20 cellular contexts compared by ENCODE assay signal in genomic region chr1:15068997-15069396, GRCh38.
A peak's percentile ranks its signal among the peaks of the same experiment; 100 is the strongest.
DNase-seq lines count a peak whose midpoint lies in the region; ATAC-seq and TF ChIP-seq lines count a peak whose summit lies in the region.
"Had no signal": no experiment of that assay in that cellular context is flagged by ENCODE, and none has a peak within 500 bp of the region (broad histone marks: within the 10 kb centered on the region; RNA-seq: fewer than 3 reads in every experiment).

No MANE protein-coding gene starts in this region.

- H3K4me1 ChIP-seq in left ventricle myocardium inferior, result no peaks in the 10 kb centered on the region
- H3K4me1 ChIP-seq in lower lobe of right lung, result no peaks in the 10 kb centered on the region
- peaks cover 0 to 45% (median 18%) of the 10 kb centered on the region in 4 donors for H3K4me1 ChIP-seq in tibial artery
- H3K4me1 ChIP-seq in vagina, result no peaks in the 10 kb centered on the region
- no peaks in the 10 kb centered on the region for H3K4me1 ChIP-seq in HAP-1
- H3K4me1 ChIP-seq: BE2C had no signal

- H3K36me3 ChIP-seq in left ventricle myocardium inferior, result peaks cover 7% of the 10 kb centered on the region
- H3K36me3 ChIP-seq in lower lobe of right lung, result peaks cover 23% of the 10 kb centered on the region
- H3K36me3 ChIP-seq in tibial artery, result peaks cover 4 to 30% (median 18%) of the 10 kb centered on the region in 3 donors
- H3K36me3 ChIP-seq in vagina, result peaks cover 0 to 13% of the 10 kb centered on the region in 2 donors
- no peaks in the 10 kb centered on the region for H3K36me3 ChIP-seq in HAP-1 (replicated peaks)
- H3K36me3 ChIP-seq: BE2C had no signal

- intact Hi-C loops in left ventricle myocardium inferior (cut with micrococcal nuclease), result no loop called here
- intact Hi-C loops in left cardiac atrium (cut with DNase I), result no loop called here
- intact Hi-C loops in lower lobe of right lung (cut with DNase I), result no loop called here
- intact Hi-C loops in tibial artery (cut with DNase I; ENCODE audit: low total_unique reads), result no loop called here
- intact Hi-C loops in vagina (cut with DNase I), result no loop called here

- no peaks in the 10 kb centered on the region for H3K27me3 ChIP-seq in left ventricle myocardium inferior (ENCODE audit: low read depth)
- no peaks in the 10 kb centered on the region for H3K27me3 ChIP-seq in lower lobe of right lung (ENCODE audit: low read depth)
- no peaks in the 10 kb centered on the region for H3K27me3 ChIP-seq in tibial artery
- H3K27me3 ChIP-seq in vagina, result no peaks in the 10 kb centered on the region
- H3K27me3 ChIP-seq in HAP-1 (ENCODE audit: low read depth), result no peaks in the 10 kb centered on the region
- H3K27me3 ChIP-seq: BE2C; BLaER1 treated with 17β-estradiol and CSF1 and Interleukin-3, amounts not matched to agents 10 nM and 100 nM had no signal

- no peak for DNase-seq in left ventricle myocardium inferior
- no peak for DNase-seq in left cardiac atrium
- no peak for DNase-seq in lower lobe of right lung
- no peak for DNase-seq in tibial artery
- DNase-seq in vagina (ENCODE audit: extremely low spot score in 2 of 2), result no peak
- DNase-seq in HAP-1 (ENCODE audit: low spot score in 2 of 2), result no peak
- DNase-seq: AML-193; BE2C; CD4-positive, alpha-beta T cell; CD8-positive, alpha-beta memory T cell; DMS 273 treated with DMSO at 0.1 percent for 48 hours; DMS79; EL; GDM1; H9 had no signal

- H3K27ac ChIP-seq in left ventricle myocardium inferior (replicated peaks) (peak overlapping the region; percentile 42), lower lobe of right lung (peak overlapping the region; percentile 36), tibial artery (peak overlapping the region; percentile 82 to 94), vagina (peak overlapping the region; percentile 22)
- H3K27ac ChIP-seq: 22Rv1; BLaER1 treated with 17β-estradiol and CSF1 and Interleukin-3, amounts not matched to agents 10 nM and 100 nM had no signal

- no peak for TF ChIP-seq POLR2A in vagina (IDR thresholded peaks at IDR 0.05)

- H3K9me3 ChIP-seq in left ventricle myocardium inferior (replicated peaks) (no peaks in the 10 kb centered on the region), lower lobe of right lung (no peaks in the 10 kb centered on the region), tibial artery (no peaks in the 10 kb centered on the region), vagina (no peaks in the 10 kb centered on the region), HAP-1 (no peaks in the 10 kb centered on the region)
- H3K9me3 ChIP-seq: BE2C; BLaER1 treated with 17β-estradiol and CSF1 and Interleukin-3, amounts not matched to agents 10 nM and 100 nM had no signal

- H3K4me3 ChIP-seq in left ventricle myocardium inferior, result no peak overlapping the region
- H3K4me3 ChIP-seq in lower lobe of right lung, result no peak overlapping the region
- no peak overlapping the region for H3K4me3 ChIP-seq in tibial artery
- H3K4me3 ChIP-seq in vagina, result no peak overlapping the region
- no peak overlapping the region for H3K4me3 ChIP-seq in HAP-1
- H3K4me3 ChIP-seq: BLaER1 treated with 17β-estradiol and CSF1 and Interleukin-3, amounts not matched to agents 10 nM and 100 nM; GM23338 had no signal

- TF ChIP-seq CTCF in left ventricle myocardium inferior (IDR thresholded peaks at IDR 0.05; ENCODE audit: borderline replicate concordance) (no peak), lower lobe of right lung (IDR thresholded peaks at IDR 0.05) (no peak), tibial artery (IDR thresholded peaks at IDR 0.05) (no peak), vagina (IDR thresholded peaks at IDR 0.05) (no peak)

- in situ Hi-C loops in HAP-1 (cut with MboI; ENCODE audit: low sequenced_read_pairs), result no loop called here

- ATAC-seq in left cardiac atrium (no peak), lower lobe of right lung (no peak), GM19324 (IDR thresholded peaks at IDR 0.05; ENCODE audit: low FRiP score, unreplicated experiment) (no peak), GM21717 (IDR thresholded peaks at IDR 0.05; ENCODE audit: unreplicated experiment) (no peak)
- ATAC-seq: GM23338 had no signal

Comparison
In these comparisons a context has a peak if more than half of its experiments do, and no peak if none do; other contexts are left out.
1. H3K27ac ChIP-seq: peak in every context shown above with its lines; median percentile 88 in tibial artery; 42 in left ventricle myocardium inferior; 36 in lower lobe of right lung; 22 in vagina.